In the genomic region with DNA sequence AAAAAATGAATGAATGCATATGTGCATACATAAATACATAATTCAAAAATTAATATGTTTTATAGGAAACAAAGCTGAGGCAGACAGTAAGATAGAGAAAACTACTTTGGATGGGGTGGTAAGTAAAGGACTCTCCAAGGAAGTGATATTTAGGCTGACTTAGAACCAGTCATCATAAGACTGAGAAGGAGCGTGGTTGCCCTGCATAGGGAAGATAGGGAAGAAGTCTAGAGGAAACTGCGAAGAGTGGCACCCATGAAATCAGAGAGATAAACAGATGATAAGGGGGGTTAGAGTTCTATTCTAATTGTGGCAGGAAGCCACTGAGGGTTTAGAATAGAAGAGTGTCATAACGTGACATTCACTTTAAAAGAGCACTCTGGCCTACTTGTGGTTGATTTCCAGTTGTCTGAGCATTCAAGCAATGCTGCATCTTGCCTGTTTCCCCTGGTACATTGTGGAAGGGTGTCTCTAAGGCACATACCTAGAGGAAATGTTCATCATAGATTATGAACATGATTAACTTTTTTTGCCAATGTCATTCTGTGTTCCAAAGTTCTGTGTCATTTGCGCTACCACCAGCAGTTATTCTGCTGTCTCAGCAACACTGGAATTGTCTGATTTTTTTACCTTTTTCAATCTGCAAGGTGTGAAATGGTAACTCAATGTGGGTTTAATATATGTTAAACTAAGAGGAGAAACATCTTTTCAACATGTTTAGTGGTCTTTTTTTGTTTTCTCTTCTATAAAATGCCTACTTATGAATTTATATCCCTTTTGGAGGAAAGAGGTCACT, we compare ENCODE assay signal across 9 cellular contexts.
DNase-seq lines count a peak whose midpoint lies in the region; ATAC-seq lines count a peak whose summit lies in the region.
"Had no signal": no experiment of that assay in that cellular context is flagged by ENCODE, and none has a peak within 500 bp of the region (broad histone marks: within the 10 kb centered on the region; RNA-seq: fewer than 3 reads in every experiment).

No MANE protein-coding gene starts in this region.

- H3K4me1 Mint-ChIP-seq in activated naive CD8-positive, alpha-beta T cell treated with anti-CD3 and anti-CD28 coated beads, Interleukin-2, amount 50 U/mL, for 24 hours = peaks cover 17% of the 10 kb centered on the region

- H3K4me1 ChIP-seq in mucosa of rectum (ENCODE audit: control insufficient read depth in 2 of 2, insufficient read depth in 2 of 2, low read length in 2 of 2) = peaks cover 16 to 29% of the 10 kb centered on the region in 2 donors

- no peaks in the 10 kb centered on the region for H3K36me3 ChIP-seq in mucosa of rectum (ENCODE audit: control insufficient read depth in 2 of 2, insufficient read depth in 2 of 2, low read length in 2 of 2)

- no peaks in the 10 kb centered on the region for H3K36me3 Mint-ChIP-seq in activated naive CD8-positive, alpha-beta T cell treated with anti-CD3 and anti-CD28 coated beads, Interleukin-2, amount 50 U/mL, for 24 hours (ENCODE audit: low read depth)
- H3K36me3 Mint-ChIP-seq: brain had no signal

- H3K27ac ChIP-seq in mucosa of rectum (ENCODE audit: low read depth in 2 of 2, low read length in 2 of 2) = peak overlapping the region; percentile 44 to 54

- ATAC-seq in HG02678 (IDR thresholded peaks at IDR 0.05; ENCODE audit: unreplicated experiment) (peak; percentile 59), HG02938 (IDR thresholded peaks at IDR 0.05; ENCODE audit: unreplicated experiment) (no peak)
- ATAC-seq in activated naive CD8-positive, alpha-beta T cell treated with anti-CD3 and anti-CD28 coated beads, Interleukin-2, amount 50 U/mL, for 24 hours = peak; percentile 95

- no peak overlapping the region for H3K4me3 Mint-ChIP-seq in activated naive CD8-positive, alpha-beta T cell treated with anti-CD3 and anti-CD28 coated beads, Interleukin-2, amount 50 U/mL, for 24 hours

- peak; percentile 31 for DNase-seq in CMK (ENCODE audit: low read depth)
- no peak for DNase-seq in activated naive CD8-positive, alpha-beta T cell treated with anti-CD3 and anti-CD28 coated beads, Interleukin-2, amount 50 U/mL, for 24 hours
- no peak for DNase-seq in stimulated activated CD4-positive, alpha-beta T cell treated with anti-CD3 and anti-CD28 coated beads, Interleukin-1b, Interleukin-23, amount 100 ng/mL, for 48 hours
- DNase-seq in SHP77 treated with DMSO at 0.1 percent for 48 hours (lab: John Stamatoyannopoulos, UW) = no peak
- DNase-seq in putamen (ENCODE audit: low spot score) = no peak

- H3K27ac Mint-ChIP-seq in activated naive CD8-positive, alpha-beta T cell treated with anti-CD3 and anti-CD28 coated beads, Interleukin-2, amount 50 U/mL, for 24 hours = peak overlapping the region; percentile 37

- peak overlapping the region; percentile 16 to 29 for H3K9ac ChIP-seq in mucosa of rectum (ENCODE audit: low read depth in 1 of 2, low read length in 2 of 2)

- H3K9me3 ChIP-seq in mucosa of rectum (ENCODE audit: control insufficient read depth in 2 of 2, low read length in 2 of 2) = no peaks in the 10 kb centered on the region

- peak overlapping the region; percentile 34 to 87 for H3K4me3 ChIP-seq in mucosa of rectum (ENCODE audit: low read length in 2 of 2)

- H3K27me3 Mint-ChIP-seq in activated naive CD8-positive, alpha-beta T cell treated with anti-CD3 and anti-CD28 coated beads, Interleukin-2, amount 50 U/mL, for 24 hours = no peaks in the 10 kb centered on the region
- H3K27me3 Mint-ChIP-seq: brain had no signal

- H3K9me3 Mint-ChIP-seq in activated naive CD8-positive, alpha-beta T cell treated with anti-CD3 and anti-CD28 coated beads, Interleukin-2, amount 50 U/mL, for 24 hours = no peaks in the 10 kb centered on the region
- H3K9me3 Mint-ChIP-seq: brain had no signal

- no peaks in the 10 kb centered on the region for H3K27me3 ChIP-seq in mucosa of rectum (ENCODE audit: control insufficient read depth in 2 of 2, insufficient read depth in 2 of 2, low read length in 2 of 2)
